In genomic region chr11:44950036-44950624, GRCh38 we compare ENCODE assay signal across 8 cellular contexts. TPM values are rescaled to one million over a fixed set of nuclear protein-coding genes. Genes with fewer than 3 reads are reported as not detected.
DNase-seq lines count a peak whose midpoint lies in the region; ATAC-seq and TF ChIP-seq lines count a peak whose summit lies in the region.

No MANE protein-coding gene starts in this region.

- peak; percentile 55 for DNase-seq in GM23248
- peak; percentile 47 for DNase-seq in dermis blood vessel endothelial cell
- DNase-seq in transverse colon: peak; percentile 58
- no peak for DNase-seq in kidney tubule cell (ENCODE audit: low spot score)
- no peak for DNase-seq in COLO829 (ENCODE audit: low spot score)

- H3K4me1 ChIP-seq in GM23248 (ENCODE audit: insufficient read depth): peaks cover 5% of the 10 kb centered on the region
- H3K4me1 ChIP-seq in mucosa of stomach (ENCODE audit: control insufficient read depth, insufficient read depth, low read length): peaks cover 47% of the 10 kb centered on the region
- peaks cover 5 to 44% (median 25%) of the 10 kb centered on the region in 4 donors for H3K4me1 ChIP-seq in transverse colon

- intact Hi-C loops in transverse colon (cut with DNase I; ENCODE audit: low total_unique reads): no loop called here

- peaks cover 23% of the 10 kb centered on the region for H3K79me2 ChIP-seq in GM23248 (ENCODE audit: insufficient read depth)

- ATAC-seq in SK-N-SH treated with all-trans-retinoic acid at 6 μM for 48 hours: peak; percentile 14
- no peak for ATAC-seq in GM19463 (IDR thresholded peaks at IDR 0.05; ENCODE audit: unreplicated experiment)

- H2AFZ ChIP-seq in GM23248: peak overlapping the region; percentile 68

- H3K27ac ChIP-seq in GM23248 (no peak overlapping the region), transverse colon (peak overlapping the region; percentile 86 to 96 (median 94))

- no peak for TF ChIP-seq POLR2A in transverse colon (IDR thresholded peaks at IDR 0.05)

- H3K4me3 ChIP-seq in GM23248 (peak overlapping the region; percentile 84), mucosa of stomach (ENCODE audit: low read length) (peak overlapping the region; percentile 84), transverse colon (peak overlapping the region; percentile 66 to 93 (median 76))

- in situ Hi-C loops in GM23248 (cut with MboI) (no loop called here), transverse colon (cut with MboI; ENCODE audit: low pct_ligation_motif_present in 1 of 4, low pct_unique_long_range_greater_than_20kb in 1 of 4, low sequenced_read_pairs in 3 of 4) (no loop called here)

- H3K4me2 ChIP-seq in GM23248 (ENCODE audit: unreplicated experiment): peak overlapping the region; percentile 75

- TF ChIP-seq CTCF in transverse colon (IDR thresholded peaks at IDR 0.05): no peak

- no peaks in the 10 kb centered on the region for H3K36me3 ChIP-seq in GM23248 (ENCODE audit: low read depth)
- no peaks in the 10 kb centered on the region for H3K36me3 ChIP-seq in mucosa of stomach (ENCODE audit: control insufficient read depth, insufficient read depth, low read length)
- H3K36me3 ChIP-seq in transverse colon: no peaks in the 10 kb centered on the region

- no peaks in the 10 kb centered on the region for H3K9me2 ChIP-seq in GM23248 (ENCODE audit: insufficient read depth)

- peaks cover 12% of the 10 kb centered on the region; the same call in 1 of the 2 replicates for H3F3A ChIP-seq in GM23248 (ENCODE audit: insufficient read depth)

- no peaks in the 10 kb centered on the region for H4K20me1 ChIP-seq in GM23248 (ENCODE audit: insufficient read depth)

- WGBS in GM23248 (ENCODE audit: low coverage in 1 of 2, low lambda C conversion rate in 2 of 2, missing lambda C conversion rate in 2 of 2), 2 experiments: 1% methylated on average over 18 to 60 of the region's 63 CpGs
- WGBS in transverse colon (ENCODE audit: low coverage in 1 of 2), 2 donors: 1% methylated on average over 54 of the region's 63 CpGs; no CpG with 5 or more reads in 1 of the 2 donors

- no peak for TF ChIP-seq EP300 in transverse colon (IDR thresholded peaks at IDR 0.05; ENCODE audit: low read depth)

- H3K27me3 ChIP-seq in GM23248 (replicated peaks; ENCODE audit: insufficient read depth): no peaks in the 10 kb centered on the region
- H3K27me3 ChIP-seq in mucosa of stomach (ENCODE audit: control insufficient read depth, insufficient read depth, low read length): no peaks in the 10 kb centered on the region
- no peaks in the 10 kb centered on the region for H3K27me3 ChIP-seq in transverse colon

- H3K9me3 ChIP-seq in GM23248 (ENCODE audit: low read depth) (no peaks in the 10 kb centered on the region), mucosa of stomach (ENCODE audit: control insufficient read depth, low read length) (no peaks in the 10 kb centered on the region), transverse colon (no peaks in the 10 kb centered on the region)

- peak overlapping the region; percentile 81 for H3K9ac ChIP-seq in GM23248
- peak overlapping the region; percentile 88 for H3K9ac ChIP-seq in mucosa of stomach (ENCODE audit: low read length)

TF ChIP-seq in SK-N-SH treated with all-trans-retinoic acid at 6 μM for 48 hours, 23 proteins besides CTCF, POLR2A, EP300 and RAD21:
- TF ChIP-seq BACH2 (CRISPR knock-in tag; IDR thresholded peaks at IDR 0.05; ENCODE audit: borderline replicate concordance) (no peak), ZFP3 (CRISPR knock-in tag; IDR thresholded peaks at IDR 0.05) (no peak), ZNF70 (CRISPR knock-in tag; IDR thresholded peaks at IDR 0.05) (no peak), ZNF8 (CRISPR knock-in tag; IDR thresholded peaks at IDR 0.05) (no peak), TCF4 (CRISPR knock-in tag; IDR thresholded peaks at IDR 0.05; ENCODE audit: borderline replicate concordance) (no peak), ZFP30 (CRISPR knock-in tag; IDR thresholded peaks at IDR 0.05) (no peak), OSR1 (CRISPR knock-in tag; IDR thresholded peaks at IDR 0.05) (no peak), ARNTL (CRISPR knock-in tag; IDR thresholded peaks at IDR 0.05; ENCODE audit: borderline replicate concordance, low read depth) (no peak), ZC3H10 (CRISPR knock-in tag; IDR thresholded peaks at IDR 0.05) (no peak)
- TF ChIP-seq, protein P1, sequence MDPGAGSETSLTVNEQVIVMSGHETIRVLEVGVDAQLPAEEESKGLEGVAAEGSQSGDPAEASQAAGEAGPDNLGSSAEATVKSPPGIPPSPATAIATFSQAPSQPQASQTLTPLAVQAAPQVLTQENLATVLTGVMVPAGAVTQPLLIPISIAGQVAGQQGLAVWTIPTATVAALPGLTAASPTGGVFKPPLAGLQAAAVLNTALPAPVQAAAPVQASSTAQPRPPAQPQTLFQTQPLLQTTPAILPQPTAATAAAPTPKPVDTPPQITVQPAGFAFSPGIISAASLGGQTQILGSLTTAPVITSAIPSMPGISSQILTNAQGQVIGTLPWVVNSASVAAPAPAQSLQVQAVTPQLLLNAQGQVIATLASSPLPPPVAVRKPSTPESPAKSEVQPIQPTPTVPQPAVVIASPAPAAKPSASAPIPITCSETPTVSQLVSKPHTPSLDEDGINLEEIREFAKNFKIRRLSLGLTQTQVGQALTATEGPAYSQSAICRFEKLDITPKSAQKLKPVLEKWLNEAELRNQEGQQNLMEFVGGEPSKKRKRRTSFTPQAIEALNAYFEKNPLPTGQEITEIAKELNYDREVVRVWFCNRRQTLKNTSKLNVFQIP (CRISPR knock-in tag; IDR thresholded peaks at IDR 0.05; ENCODE audit: borderline replicate concordance, low read depth): no peak
- TF ChIP-seq, protein P2, sequence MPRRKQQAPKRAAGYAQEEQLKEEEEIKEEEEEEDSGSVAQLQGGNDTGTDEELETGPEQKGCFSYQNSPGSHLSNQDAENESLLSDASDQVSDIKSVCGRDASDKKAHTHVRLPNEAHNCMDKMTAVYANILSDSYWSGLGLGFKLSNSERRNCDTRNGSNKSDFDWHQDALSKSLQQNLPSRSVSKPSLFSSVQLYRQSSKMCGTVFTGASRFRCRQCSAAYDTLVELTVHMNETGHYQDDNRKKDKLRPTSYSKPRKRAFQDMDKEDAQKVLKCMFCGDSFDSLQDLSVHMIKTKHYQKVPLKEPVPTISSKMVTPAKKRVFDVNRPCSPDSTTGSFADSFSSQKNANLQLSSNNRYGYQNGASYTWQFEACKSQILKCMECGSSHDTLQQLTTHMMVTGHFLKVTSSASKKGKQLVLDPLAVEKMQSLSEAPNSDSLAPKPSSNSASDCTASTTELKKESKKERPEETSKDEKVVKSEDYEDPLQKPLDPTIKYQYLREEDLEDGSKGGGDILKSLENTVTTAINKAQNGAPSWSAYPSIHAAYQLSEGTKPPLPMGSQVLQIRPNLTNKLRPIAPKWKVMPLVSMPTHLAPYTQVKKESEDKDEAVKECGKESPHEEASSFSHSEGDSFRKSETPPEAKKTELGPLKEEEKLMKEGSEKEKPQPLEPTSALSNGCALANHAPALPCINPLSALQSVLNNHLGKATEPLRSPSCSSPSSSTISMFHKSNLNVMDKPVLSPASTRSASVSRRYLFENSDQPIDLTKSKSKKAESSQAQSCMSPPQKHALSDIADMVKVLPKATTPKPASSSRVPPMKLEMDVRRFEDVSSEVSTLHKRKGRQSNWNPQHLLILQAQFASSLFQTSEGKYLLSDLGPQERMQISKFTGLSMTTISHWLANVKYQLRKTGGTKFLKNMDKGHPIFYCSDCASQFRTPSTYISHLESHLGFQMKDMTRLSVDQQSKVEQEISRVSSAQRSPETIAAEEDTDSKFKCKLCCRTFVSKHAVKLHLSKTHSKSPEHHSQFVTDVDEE (CRISPR knock-in tag; IDR thresholded peaks at IDR 0.05): no peak

RNA-seq across cellular contexts. Expression of gene TP53I11, which starts 0.6 kb away (rescaled TPM):
- total RNA-seq in GM23248 (2014; rRNA removed; shearing (Covaris generic)): 59.9 and 66.5 TPM in 2 replicates
- polyA plus RNA-seq in GM23248 (2016; fragmentation: Nextera tagmentation; extraction: Ambion mirVana): 117 and 118 TPM in 2 replicates
- total RNA-seq in dermis blood vessel endothelial cell: 31.0 and 47.1 TPM in 2 replicates
- 10 to 100 TPM; 41.5 to 90.0 (median 56.4) TPM for total RNA-seq in transverse colon

Comparison
In these comparisons a context has a peak if more than half of its experiments do, and no peak if none do; other contexts are left out.
1. DNase-seq: peak in GM23248 (single experiment), dermis blood vessel endothelial cell (single experiment) and transverse colon (single experiment); none in kidney tubule cell (single experiment) and COLO829 (single experiment).
2. Peak in every context shown above with its lines, with median percentiles within 50 percentile points of each other: H3K4me3 ChIP-seq.